In the genomic region with DNA sequence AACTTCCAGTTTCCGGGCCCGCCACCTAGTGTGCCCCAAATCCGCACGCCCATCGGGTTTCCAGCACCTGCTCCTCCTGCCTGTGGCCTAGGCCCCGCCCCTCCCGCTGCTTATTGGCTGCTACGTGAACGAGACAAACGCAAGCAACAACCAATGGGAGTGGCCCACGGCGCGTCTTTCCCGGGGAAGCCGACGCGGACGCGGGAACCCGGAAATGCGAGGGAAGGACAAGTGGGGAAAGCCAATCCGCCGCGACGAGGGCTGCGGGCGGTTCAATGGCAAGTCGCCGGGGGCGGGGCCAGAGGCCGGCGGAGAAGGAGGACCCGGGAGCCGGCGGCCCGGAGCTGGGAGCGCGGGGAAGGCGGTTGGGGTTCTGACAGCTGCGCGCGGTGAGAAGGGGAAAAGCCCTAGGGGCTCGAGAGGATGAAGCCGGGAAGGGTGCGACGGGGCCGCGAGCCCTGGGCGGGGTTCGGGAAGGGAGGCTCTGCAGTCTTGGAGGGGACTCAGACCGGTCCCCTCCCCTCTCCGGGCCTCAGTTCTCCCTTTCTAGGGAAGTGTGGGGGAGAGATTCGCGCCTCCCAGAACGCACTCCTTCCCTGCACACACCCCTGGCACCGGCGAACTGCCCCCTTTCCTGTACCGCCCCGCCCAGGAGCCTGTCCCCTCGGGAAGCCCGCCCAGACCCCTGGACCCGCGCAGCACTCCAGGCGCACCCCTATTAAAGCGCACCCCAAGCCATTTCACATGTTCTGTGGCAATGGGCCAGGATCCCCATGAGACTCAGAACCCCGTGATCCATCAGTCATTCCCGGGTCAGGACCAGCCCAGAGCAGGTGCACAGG, we compare ENCODE assay signal across 8 cellular contexts. TPM values are rescaled to one million over a fixed set of nuclear protein-coding genes. Genes with fewer than 3 reads are reported as not detected.
DNase-seq lines count a peak whose midpoint lies in the region; ATAC-seq and TF ChIP-seq lines count a peak whose summit lies in the region.

A gene (plus strand): TSS at position 305 of the 842 bp plus-strand sequence. CDS start 1,696 bp downstream, outside the sequence.

- H2AK9ac ChIP-seq in IMR-90 (replicated peaks; ENCODE audit: low read depth, low read length, poor library complexity), result peak within 1 kb of the TSS; percentile 51

- H4K91ac ChIP-seq in IMR-90 (ENCODE audit: insufficient read depth, low read depth, low read length), result no peak within 1 kb of the TSS

- H3K4me3 ChIP-seq in IMR-90 (ENCODE audit: insufficient read depth, low read depth, low read length), result peak within 1 kb of the TSS; percentile 74
- H3K4me3 ChIP-seq in OCI-LY7 (ENCODE audit: low read depth, low read length, poor library complexity, severe bottlenecking), result peak within 1 kb of the TSS; percentile 84

- peak within 1 kb of the TSS; percentile 78 for H3K9ac ChIP-seq in IMR-90 (ENCODE audit: low read depth, low read length)

- no peaks in the 10 kb centered on the region for H3K79me2 ChIP-seq in OCI-LY7 (ENCODE audit: insufficient read depth, low read depth, low read length)

- no peaks in the 10 kb centered on the region; the same call in 1 of the 2 replicates for H4K20me1 ChIP-seq in IMR-90 (ENCODE audit: insufficient read depth, low read length)
- H4K20me1 ChIP-seq in OCI-LY7 (ENCODE audit: insufficient read depth, low read length), result no peaks in the 10 kb centered on the region

- no peak within 1 kb of the TSS for H2BK120ac ChIP-seq in IMR-90 (ENCODE audit: low read depth, low read length)

- peaks cover 15 to 40% of the 10 kb centered on the region in 2 experiments for H3K79me1 ChIP-seq in IMR-90 (ENCODE audit: low read depth in 1 of 2, low read length in 2 of 2)

- H3K27me3 ChIP-seq in IMR-90 (ENCODE audit: control insufficient read depth, insufficient read depth, low read length), result no peaks in the 10 kb centered on the region; the same call in 1 of the 2 replicates

- H2BK15ac ChIP-seq in IMR-90 (ENCODE audit: low read depth, low read length), result no peak within 1 kb of the TSS

- H2BK20ac ChIP-seq in IMR-90 (ENCODE audit: low read depth, low read length), result no peak within 1 kb of the TSS

- 1% methylated on average over 27 of the region's 67 CpGs; no CpG with 5 or more reads in 1 of the 2 experiments for WGBS in IMR-90 (ENCODE audit: extremely low coverage in 2 of 2, insufficient read length in 1 of 2), 2 experiments

- no peak for TF ChIP-seq RAD21 in IMR-90 (IDR thresholded peaks at IDR 0.05; ENCODE audit: low read length)

- CTCF ChIA-PET in IMR-90 (lab: Yijun Ruan, JAX) (interaction anchor here (0.5 kb wide), 1 partner anchor 446 kb away, joined by 4 read pairs; no protein-coding TSS in a partner anchor), OCI-LY7 (lab: Charles Lee; ENCODE audit: unreplicated experiment) (no interaction called here)

- H2AFZ ChIP-seq in IMR-90 (replicated peaks; ENCODE audit: low read length, poor library complexity) (peak within 1 kb of the TSS; percentile 96), OCI-LY7 (ENCODE audit: low read length) (peak within 1 kb of the TSS; percentile 73)

- no peak within 1 kb of the TSS; the same call in 1 of the 2 replicates for H2AK5ac ChIP-seq in IMR-90 (ENCODE audit: low read depth, low read length)

- H3K9me3 ChIP-seq in IMR-90 (ENCODE audit: control insufficient read depth, insufficient read depth, low read length) (no peaks in the 10 kb centered on the region), OCI-LY7 (ENCODE audit: low read length) (no peaks in the 10 kb centered on the region)

- H3K27ac ChIP-seq in IMR-90 (ENCODE audit: insufficient read depth, low read length), result peak within 1 kb of the TSS; percentile 41; the same call in 1 of the 2 replicates
- H3K27ac ChIP-seq in OCI-LY7 (ENCODE audit: low read depth, low read length, poor library complexity, severe bottlenecking), result no peak within 1 kb of the TSS

- POLR2A ChIA-PET in IMR-90 (lab: Charles Lee; ENCODE audit: unreplicated experiment) (no interaction called here), OCI-LY7 (lab: Charles Lee) (interaction anchor here (1.6 kb wide), 1 partner anchor 17 kb away, joined by 6 read pairs; no protein-coding TSS in a partner anchor)

- peak within 1 kb of the TSS in 1 of 2 experiments; percentile 58; a peak in 1 of 4 replicates for H4K8ac ChIP-seq in IMR-90 (ENCODE audit: low read depth in 2 of 2, low read length in 2 of 2)

- peak; percentile 98 for DNase-seq in DMS114 treated with DMSO at 0.1 percent for 48 hours (lab: John Stamatoyannopoulos, UW; ENCODE audit: unreplicated experiment)
- DNase-seq in IMR-90, result peak; percentile 96
- peak; percentile 99 for DNase-seq in OCI-LY7 (ENCODE audit: low spot score)
- DNase-seq in activated T-cell treated with anti-CD3 and anti-CD28 coated beads for 1 hour (ENCODE audit: low read depth), result peak; percentile 99
- DNase-seq in epidermal melanocyte (ENCODE audit: insufficient read length, low spot score), result peak; percentile 97
- peak; percentile 100 for DNase-seq in middle frontal gyrus (ENCODE audit: extremely low spot score, low spot score)
- DNase-seq in stimulated activated CD8-positive, alpha-beta memory T cell treated with anti-CD3 and anti-CD28 coated beads, Interleukin-2, amount 100 ng/mL, for 1 hour (ENCODE audit: low read depth in 2 of 2), result peak; percentile 98

- no peak within 1 kb of the TSS for H3K18ac ChIP-seq in IMR-90 (ENCODE audit: low read depth, low read length)

- ATAC-seq in GM21529 (IDR thresholded peaks at IDR 0.05; ENCODE audit: unreplicated experiment), result peak; percentile 81
- peak; percentile 97 for ATAC-seq in IMR-90 (ENCODE audit: low read depth)

- H3K9me1 ChIP-seq in IMR-90 (ENCODE audit: insufficient read depth, low read length), result peaks cover 18% of the 10 kb centered on the region; the same call in 1 of the 2 replicates

- in situ Hi-C loops in IMR-90 (cut with MboI; ENCODE audit: low sequenced_read_pairs), result loop anchor here (25.0 kb wide), 1 partner anchor 828 kb away; a partner anchor contains a TSS

- no peak within 1 kb of the TSS for H2BK5ac ChIP-seq in IMR-90 (ENCODE audit: low read depth, low read length, poor library complexity, severe bottlenecking)

- TF ChIP-seq POLR2A in IMR-90 (IDR thresholded peaks at IDR 0.05; ENCODE audit: low read depth, low read length), result peak; percentile 77

- peak within 1 kb of the TSS; percentile 47; the same call in 1 of the 2 replicates for H3K56ac ChIP-seq in IMR-90 (ENCODE audit: extremely low read depth, insufficient read depth, low read length)

- H3K4me2 ChIP-seq in IMR-90 (ENCODE audit: low read depth, low read length) (peak within 1 kb of the TSS; percentile 92), OCI-LY7 (ENCODE audit: low read length) (peak within 1 kb of the TSS; percentile 90)

- H3K36me3 ChIP-seq in IMR-90 (ENCODE audit: control insufficient read depth, insufficient read depth, low read length), result peaks cover 24% of the 10 kb centered on the region
- H3K36me3 ChIP-seq in OCI-LY7 (ENCODE audit: insufficient read depth, low read length), result peaks cover 35% of the 10 kb centered on the region

- BruUV-seq in IMR-90 (replicated peaks; lab: Mats Ljungman, UMichigan) (no TSS peak), OCI-LY7 (replicated peaks; lab: Mats Ljungman, UMichigan) (TSS peak; percentile 76)

- H3K9me2 ChIP-seq in OCI-LY7 (ENCODE audit: insufficient read depth, low read length), result no peaks in the 10 kb centered on the region

- peak within 1 kb of the TSS; percentile 43 for H3K4ac ChIP-seq in IMR-90 (ENCODE audit: low read depth, low read length)

- H3K14ac ChIP-seq in IMR-90 (replicated peaks; ENCODE audit: low read depth, low read length), result peak within 1 kb of the TSS; percentile 52

- TF ChIP-seq CTCF in IMR-90 (conservative IDR thresholded peaks at IDR 0.05; ENCODE audit: low read depth, low read length), result no peak
- no peak for TF ChIP-seq CTCF in OCI-LY7 (conservative IDR thresholded peaks at IDR 0.05; ENCODE audit: low read length)

- dilution Hi-C loops in IMR-90 (cut with HindIII; ENCODE audit: low sequenced_read_pairs, unreplicated experiment), result no loop called here

- intact Hi-C loops in IMR-90 (cut with micrococcal nuclease) (loop anchor here (5.0 kb wide), 2 partner anchors 523 to 628 kb away; no protein-coding TSS in a partner anchor), OCI-LY7 (cut with micrococcal nuclease; ENCODE audit: unreplicated experiment) (loop anchor here (2.0 to 10.0 kb wide), 5 partner anchors 46 to 750 kb away; a partner anchor contains a TSS)

- H4K5ac ChIP-seq in IMR-90 (ENCODE audit: low read depth, low read length), result 0 out of 2 replicates have a peak within 1 kb of the TSS, but pooled peaks have one; percentile 38

- peaks cover 3% of the 10 kb centered on the region for H3K4me1 ChIP-seq in IMR-90 (ENCODE audit: control insufficient read depth, insufficient read depth, low read length)
- H3K4me1 ChIP-seq in OCI-LY7 (ENCODE audit: insufficient read depth, low read length, poor library complexity, severe bottlenecking), result peaks cover 20% of the 10 kb centered on the region

- H3K23ac ChIP-seq in IMR-90 (ENCODE audit: low read depth, low read length), result peak within 1 kb of the TSS; percentile 70

TF ChIP-seq in IMR-90, 13 proteins besides CTCF, POLR2A, EP300 and RAD21:
- TF ChIP-seq MAZ (IDR thresholded peaks at IDR 0.05; ENCODE audit: borderline replicate concordance, low read depth, low read length), result peak; percentile 74; the same call in 1 of the 2 replicates
- peak; percentile 38; the same call in 1 of the 2 replicates for TF ChIP-seq MXI1 (IDR thresholded peaks at IDR 0.05; ENCODE audit: borderline replicate concordance, low read depth, low read length)
- TF ChIP-seq FOS (IDR thresholded peaks at IDR 0.05; ENCODE audit: low read depth, low read length), result peak; percentile 30; the same call in 1 of the 2 replicates
- no peak for TF ChIP-seq NFE2L2 (IDR thresholded peaks at IDR 0.05; ENCODE audit: low read depth, low read length)
- TF ChIP-seq, protein P1, sequence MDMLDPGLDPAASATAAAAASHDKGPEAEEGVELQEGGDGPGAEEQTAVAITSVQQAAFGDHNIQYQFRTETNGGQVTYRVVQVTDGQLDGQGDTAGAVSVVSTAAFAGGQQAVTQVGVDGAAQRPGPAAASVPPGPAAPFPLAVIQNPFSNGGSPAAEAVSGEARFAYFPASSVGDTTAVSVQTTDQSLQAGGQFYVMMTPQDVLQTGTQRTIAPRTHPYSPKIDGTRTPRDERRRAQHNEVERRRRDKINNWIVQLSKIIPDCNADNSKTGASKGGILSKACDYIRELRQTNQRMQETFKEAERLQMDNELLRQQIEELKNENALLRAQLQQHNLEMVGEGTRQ (IDR thresholded peaks at IDR 0.05; ENCODE audit: low read depth, low read length), result no peak

RNA-seq across cellular contexts. Expression of the gene that starts here (rescaled TPM):
- total RNA-seq in IMR-90 (2012; rRNA removed) (10.8 and 11.3 TPM in 2 replicates), OCI-LY7 (2022) (9.0 and 9.9 TPM in 2 replicates)
- polyA plus RNA-seq in IMR-90 (2012; rRNA removed), result 4.0 and 4.2 TPM in 2 replicates
- 3.3 and 5.3 TPM in 2 replicates for polyA plus RNA-seq in IMR-90 (2012; cell fraction: cytosol; rRNA removed)
- 1.4 and 2.6 TPM in 2 replicates for polyA plus RNA-seq in IMR-90 (2012; cell fraction: nucleus; rRNA removed; ENCODE audit: low replicate concordance)
- 8.4 and 13.1 TPM in 2 replicates for total RNA-seq in OCI-LY7 (2014; rRNA removed; shearing (Covaris generic))
